Comparison of ENCODE assay signal across 8 cellular contexts in the genomic region with DNA sequence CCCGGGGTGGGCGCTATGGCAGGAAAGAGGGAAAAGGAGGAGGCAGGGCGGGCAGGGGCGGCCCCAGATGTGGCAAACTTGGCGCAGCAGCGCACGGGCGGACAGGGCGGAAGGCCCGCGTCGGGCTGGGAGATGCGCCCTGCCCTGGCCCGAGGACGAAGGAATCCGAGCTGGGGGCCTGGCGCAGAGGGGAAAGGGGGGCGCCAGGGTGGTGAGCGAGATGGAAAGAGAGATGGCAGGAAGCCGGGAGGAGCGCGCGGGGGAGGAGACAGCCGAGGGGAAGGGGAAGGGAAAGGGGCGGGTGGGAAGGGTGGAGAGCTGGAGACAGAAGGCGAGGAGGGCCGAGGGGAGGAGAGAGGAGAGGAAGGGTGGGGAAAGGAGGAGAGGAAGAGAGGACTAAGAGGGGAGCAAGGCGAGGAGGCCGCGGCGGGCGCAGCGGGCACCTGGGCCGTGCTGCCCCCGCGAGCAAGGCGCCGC. TPM values are rescaled to one million over a fixed set of nuclear protein-coding genes. Genes with fewer than 3 reads are reported as not detected.
DNase-seq lines count a peak whose midpoint lies in the region; ATAC-seq and TF ChIP-seq lines count a peak whose summit lies in the region.

TSS of gene MARVELD1 (plus strand) at position 380 of the 477 bp plus-strand sequence. CDS start 147 bp downstream, outside the sequence.

- TF ChIP-seq CTCF in endodermal cell (conservative IDR thresholded peaks at IDR 0.05) (no peak), tibial nerve (IDR thresholded peaks at IDR 0.05) (no peak)

- H3K36me3 ChIP-seq in endodermal cell (ENCODE audit: control insufficient read depth, insufficient read depth, low read length) (peaks cover 21% of the 10 kb centered on the region), tibial nerve (peaks cover 0 to 17% (median 0%) of the 10 kb centered on the region in 3 donors)

- H3K4me3 ChIP-seq in endodermal cell (ENCODE audit: low read length) (peak within 1 kb of the TSS; percentile 78), mononuclear cell (ENCODE audit: low read length) (peak within 1 kb of the TSS; percentile 34), tibial nerve (peak within 1 kb of the TSS; percentile 41 to 82 (median 68))

- H3K36me3 Mint-ChIP-seq in endodermal cell (ENCODE audit: low read depth) = peaks cover 22% of the 10 kb centered on the region

- no peaks in the 10 kb centered on the region for H3K9me3 Mint-ChIP-seq in endodermal cell

- peaks cover 29% of the 10 kb centered on the region for H3K4me1 Mint-ChIP-seq in endodermal cell

- DNase-seq in NCI-H1092 treated with DMSO at 0.1 percent for 48 hours (lab: John Stamatoyannopoulos, UW) (peak; percentile 34), NCI-H1092 (lab: John Stamatoyannopoulos, UW) (no peak), HuH-7.5 (ENCODE audit: low spot score) (peak; percentile 69), SW480 (ENCODE audit: low spot score) (peak; percentile 56), endodermal cell (peak; percentile 91), tibial nerve (ENCODE audit: low spot score in 2 of 2) (peak; percentile 69 to 76)

- peaks cover 4% of the 10 kb centered on the region for H3K4me1 ChIP-seq in endodermal cell (ENCODE audit: control insufficient read depth, insufficient read depth, low read length)
- peaks cover 40% of the 10 kb centered on the region for H3K4me1 ChIP-seq in mononuclear cell (ENCODE audit: insufficient read depth, low read length)
- peaks cover 0 to 70% (median 38%) of the 10 kb centered on the region in 4 donors for H3K4me1 ChIP-seq in tibial nerve

- peak within 1 kb of the TSS; percentile 87 for H3K4me3 Mint-ChIP-seq in endodermal cell

- no peak within 1 kb of the TSS for H3K27ac ChIP-seq in endodermal cell (ENCODE audit: low read depth, low read length)
- H3K27ac ChIP-seq in tibial nerve = peak within 1 kb of the TSS; percentile 90 to 99 (median 96)

- no peak for ATAC-seq in HG02840 (IDR thresholded peaks at IDR 0.05; ENCODE audit: low FRiP score, unreplicated experiment)

- H3K27me3 ChIP-seq in endodermal cell (ENCODE audit: control insufficient read depth, insufficient read depth, low read length, poor library complexity, severe bottlenecking) = no peaks in the 10 kb centered on the region
- peaks cover 3% of the 10 kb centered on the region for H3K27me3 ChIP-seq in mononuclear cell (ENCODE audit: insufficient read depth, low read length)
- no peaks in the 10 kb centered on the region for H3K27me3 ChIP-seq in tibial nerve

- WGBS in endodermal cell (ENCODE audit: insufficient coverage in 1 of 2, insufficient read length in 1 of 2), 2 experiments = 0 to 3% methylated on average over 9 to 36 of the region's 38 CpGs
- WGBS in tibial nerve, 2 donors = 1 to 5% methylated on average over 37 to 38 of the region's 38 CpGs

- H3K9me3 ChIP-seq in endodermal cell (ENCODE audit: control insufficient read depth, low read length) = no peaks in the 10 kb centered on the region
- H3K9me3 ChIP-seq in mononuclear cell (ENCODE audit: low read depth, low read length) = no peaks in the 10 kb centered on the region
- H3K9me3 ChIP-seq in tibial nerve = no peaks in the 10 kb centered on the region

- peak within 1 kb of the TSS; percentile 59 for H3K9ac ChIP-seq in endodermal cell (ENCODE audit: extremely low read depth, low read length, poor library complexity, severe bottlenecking)

- peak in 1 of 2 donors; percentile 60 for TF ChIP-seq EP300 in tibial nerve (IDR thresholded peaks at IDR 0.05)

- peaks cover 9% of the 10 kb centered on the region for H3K27me3 Mint-ChIP-seq in endodermal cell (ENCODE audit: insufficient read depth)

- TF ChIP-seq POLR2A in tibial nerve (IDR thresholded peaks at IDR 0.05) = peak; percentile 4 to 53

- H3K27ac Mint-ChIP-seq in endodermal cell = peak within 1 kb of the TSS; percentile 97

RNA-seq across cellular contexts. Expression of gene MARVELD1, which starts in this region (rescaled TPM):
- total RNA-seq in endodermal cell = 10 to 100 TPM; 44.3 to 47.9 TPM
- polyA plus RNA-seq in endodermal cell (2013, experiment 1 of 2) = 33.1 TPM
- polyA plus RNA-seq in endodermal cell (2013, experiment 2 of 2) = 31.4 TPM
- 5.5 TPM for total RNA-seq in mononuclear cell
- total RNA-seq in tibial nerve = 10 to 100 TPM; 28.0 to 45.3 (median 42.2) TPM
